Comparison of ENCODE assay signal across 9 cellular contexts in the genomic region with DNA sequence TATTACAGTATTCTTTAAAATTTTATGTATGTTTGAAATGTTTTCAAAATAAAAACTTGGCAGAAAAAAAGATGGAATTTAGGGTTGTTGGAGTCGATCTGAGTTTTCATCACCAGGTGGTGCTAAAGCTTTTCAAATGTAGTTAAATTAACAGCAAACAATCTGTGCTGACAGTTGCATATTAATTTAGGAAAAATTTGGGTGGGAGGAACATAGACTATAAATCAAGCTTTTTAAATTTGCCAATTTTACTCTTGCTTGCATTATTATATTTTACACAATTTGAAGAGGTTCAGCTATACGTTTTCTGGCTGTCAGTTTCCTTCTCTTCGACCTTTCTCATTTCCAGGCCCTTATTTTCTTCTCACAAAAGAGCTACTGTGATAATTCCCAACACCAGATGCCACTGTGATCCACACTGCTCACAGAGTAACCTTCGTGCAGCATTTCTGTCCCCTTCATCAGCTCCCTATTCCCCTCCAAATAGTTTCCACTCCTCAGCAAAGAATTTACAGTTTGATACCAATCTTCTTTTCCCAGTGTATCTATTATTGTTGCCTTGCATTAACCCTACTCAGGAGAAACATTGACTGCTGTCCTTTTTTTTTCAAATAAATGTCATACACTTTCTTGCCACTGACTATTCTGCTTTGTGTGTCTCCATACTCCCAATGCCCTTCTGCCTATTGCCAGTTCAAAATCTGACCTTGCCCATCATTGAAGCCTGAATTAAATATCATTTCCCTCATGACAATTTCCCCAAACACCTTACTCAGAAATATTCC. TPM values are rescaled to one million over a fixed set of nuclear protein-coding genes. Genes with fewer than 3 reads are reported as not detected.
DNase-seq lines count a peak whose midpoint lies in the region; ATAC-seq and TF ChIP-seq lines count a peak whose summit lies in the region.
"Had no signal": no experiment of that assay in that cellular context is flagged by ENCODE, and none has a peak within 500 bp of the region (broad histone marks: within the 10 kb centered on the region; RNA-seq: fewer than 3 reads in every experiment).

No MANE protein-coding gene starts in this region.

- ATAC-seq in HG02759 (IDR thresholded peaks at IDR 0.05; ENCODE audit: unreplicated experiment) (no peak), GM21825 (IDR thresholded peaks at IDR 0.05; ENCODE audit: unreplicated experiment) (no peak)

- peak; percentile 74 for TF ChIP-seq CTCF in 22Rv1 (IDR thresholded peaks at IDR 0.05)

- no peak overlapping the region for H3K27ac ChIP-seq in 22Rv1
- H3K27ac ChIP-seq: epithelial cell of prostate had no signal

- DNase-seq in GM04504 (ENCODE audit: low read depth), result peak; percentile 13
- DNase-seq in NCI-H2227 (lab: John Stamatoyannopoulos, UW; ENCODE audit: unreplicated experiment), result peak; percentile 26
- DNase-seq in cerebellum (ENCODE audit: low spot score), result peak; percentile 29
- peak; percentile 92 for DNase-seq in medulla oblongata (ENCODE audit: extremely low spot score)
- DNase-seq in SIG-M5 treated with dmso at 0.1 percent for 504 hours (lab: John Stamatoyannopoulos, UW; ENCODE audit: unreplicated experiment), result no peak

RNA-seq across cellular contexts. Expression of gene EIF5A2, which starts 53.4 kb away (rescaled TPM):
- total RNA-seq in cerebellum, result 5.6 TPM
